ENCODE assay signal across 22 cellular contexts in the genomic region with DNA sequence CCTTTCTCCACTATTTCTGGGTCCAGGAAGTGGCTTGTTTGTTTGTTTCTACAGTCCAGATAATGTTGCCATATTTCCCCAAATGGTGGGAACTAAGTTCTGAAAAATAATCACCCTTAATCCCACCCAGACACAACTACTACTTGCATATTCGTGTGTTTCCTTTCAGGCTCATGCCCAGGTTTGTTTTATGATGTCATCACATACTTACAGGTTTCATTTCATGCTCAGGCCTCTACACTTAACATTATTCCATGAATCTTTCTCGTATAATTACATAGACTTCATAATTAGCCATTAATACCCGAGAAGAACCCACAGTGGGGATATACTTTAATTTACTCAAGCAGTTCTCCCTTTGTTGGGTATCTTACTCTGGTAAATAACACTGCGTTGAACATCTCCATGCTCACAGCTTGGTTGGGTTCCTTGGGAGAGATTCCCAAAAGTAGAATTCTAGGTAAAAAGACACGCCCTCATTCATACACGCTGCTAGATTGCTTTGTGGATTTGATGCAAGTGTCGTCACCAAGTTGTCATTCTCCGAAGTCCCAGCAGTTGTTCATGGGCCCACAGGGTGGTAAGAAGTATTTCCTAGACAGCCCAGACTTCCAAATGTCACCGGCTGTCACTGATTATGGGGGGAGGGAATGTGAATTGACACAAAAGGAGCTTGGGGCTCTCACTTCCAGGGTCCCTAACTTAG. TPM values are rescaled to one million over a fixed set of nuclear protein-coding genes. Genes with fewer than 3 reads are reported as not detected.
DNase-seq lines count a peak whose midpoint lies in the region; ATAC-seq, FAIRE-seq and TF ChIP-seq lines count a peak whose summit lies in the region.
"Had no signal": no experiment of that assay in that cellular context is flagged by ENCODE, and none has a peak within 500 bp of the region (broad histone marks: within the 10 kb centered on the region; RNA-seq: fewer than 3 reads in every experiment).

No MANE protein-coding gene starts in this region.

- H4K8ac ChIP-seq in IMR-90 (ENCODE audit: low read depth in 2 of 2, low read length in 2 of 2), result peak overlapping the region in 1 of 2 experiments; percentile 9; a peak in 1 of 4 replicates
- no peak overlapping the region for H4K8ac ChIP-seq in H1 (ENCODE audit: extremely low read depth, insufficient read depth, low read length)

- H3K4ac ChIP-seq in IMR-90 (ENCODE audit: low read depth, low read length) (peak overlapping the region; percentile 14; the same call in 1 of the 2 replicates), H1 (replicated peaks; ENCODE audit: insufficient read length, low read depth, low read length) (no peak overlapping the region)

- FAIRE-seq in H1 (lab: Jason Lieb, UNC), result no peak

- H3K36me3 ChIP-seq in IMR-90 (ENCODE audit: control insufficient read depth, insufficient read depth, low read length), result no peaks in the 10 kb centered on the region
- H3K36me3 ChIP-seq in H1 (ENCODE audit: control insufficient read depth in 2 of 4, insufficient read depth in 4 of 4, low read length in 3 of 4), result no peaks in the 10 kb centered on the region
- no peaks in the 10 kb centered on the region for H3K36me3 ChIP-seq in neural progenitor cell
- H3K36me3 ChIP-seq in CD8-positive, alpha-beta memory T cell (ENCODE audit: insufficient read depth, low read length), result no peaks in the 10 kb centered on the region
- H3K36me3 ChIP-seq in BE2C, result peaks cover 31% of the 10 kb centered on the region
- H3K36me3 ChIP-seq: uterus had no signal

- TF ChIP-seq EP300 in H1 (IDR thresholded peaks at IDR 0.05; ENCODE audit: borderline replicate concordance in 1 of 2, low read depth in 2 of 2, low read length in 2 of 2), result no peak

- POLR2A ChIA-PET in AG04450 (lab: Yijun Ruan, JAX), result interaction anchor here (1.3 to 2.6 kb wide), 2 partner anchors 9 to 10 kb away, joined by 3 to 15 read pairs; no protein-coding TSS in a partner anchor
- POLR2A ChIA-PET in IMR-90 (lab: Charles Lee; ENCODE audit: unreplicated experiment), result interaction anchor here (0.8 to 1.0 kb wide), 2 partner anchors 10 to 15 kb away, joined by 3 to 7 read pairs; no protein-coding TSS in a partner anchor
- POLR2A ChIA-PET in H1 (lab: Charles Lee; ENCODE audit: partially characterized antibody), result interaction anchor here (0.7 to 1.7 kb wide), 3 partner anchors 10 to 12 kb away, joined by 3 to 6 read pairs (median 4); no protein-coding TSS in a partner anchor
- POLR2A ChIA-PET in CD8-positive, alpha-beta memory T cell (lab: Charles Lee), result no interaction called here

- intact Hi-C loops in IMR-90 (cut with micrococcal nuclease), result no loop called here

- H3K79me1 ChIP-seq in IMR-90 (ENCODE audit: low read depth in 1 of 2, low read length in 2 of 2), result peaks cover 0 to 6% of the 10 kb centered on the region in 2 experiments; a peak in 2 of 4 replicates
- peaks cover 6% of the 10 kb centered on the region for H3K79me1 ChIP-seq in H1 (ENCODE audit: low read depth, low read length)

- H3K36me3 Mint-ChIP-seq in neural progenitor cell, result no peaks in the 10 kb centered on the region
- H3K36me3 Mint-ChIP-seq in CD8-positive, alpha-beta memory T cell, result no peaks in the 10 kb centered on the region
- H3K36me3 Mint-ChIP-seq: activated naive CD8-positive, alpha-beta T cell; CD8-positive, alpha-beta T cell; T-cell had no signal

- TF ChIP-seq CTCF in AG04450 (IDR thresholded peaks at IDR 0.05; ENCODE audit: low read depth, low read length) (no peak), IMR-90 (conservative IDR thresholded peaks at IDR 0.05; ENCODE audit: low read depth, low read length) (no peak), H1 (IDR thresholded peaks at IDR 0.05; ENCODE audit: control extremely low read depth in 1 of 3, insufficient read depth in 1 of 3, low read depth in 1 of 3, low read length in 3 of 3) (no peak), neural progenitor cell (IDR thresholded peaks at IDR 0.05) (no peak), BE2C (IDR thresholded peaks at IDR 0.05; ENCODE audit: low read depth, low read length) (no peak)

- H4K5ac ChIP-seq in IMR-90 (ENCODE audit: low read depth, low read length), result no peak overlapping the region
- H4K5ac ChIP-seq in H1 (ENCODE audit: insufficient read length, low read depth, low read length), result no peak overlapping the region

- no peak for DNase-seq in AG04450 (ENCODE audit: low read depth, low spot score)
- DNase-seq in IMR-90, result no peak
- DNase-seq in H1 (ENCODE audit: low read depth in 1 of 2, low spot score in 2 of 2), result no peak
- no peak for DNase-seq in neural progenitor cell (ENCODE audit: low spot score)
- DNase-seq in NCI-H345 treated with DMSO at 0.1 percent for 48 hours (lab: John Stamatoyannopoulos, UW; ENCODE audit: unreplicated experiment), result no peak
- DNase-seq in CD8-positive, alpha-beta memory T cell, result no peak
- DNase-seq in BE2C, result no peak
- DNase-seq: activated CD4-positive, alpha-beta T cell treated with anti-CD3 and anti-CD28 coated beads for 4 hours; CD8-positive, alpha-beta T cell; DMS79 treated with DMSO at 0.1 percent for 48 hours; NCI-H2081 treated with DMSO at 0.1 percent for 48 hours; NCI-H510A treated with DMSO at 0.1 percent for 48 hours; RPMI8226; stimulated activated CD4-positive, alpha-beta T cell treated with anti-CD3 and anti-CD28 coated beads, Interleukin-1b, Interleukin-23, amount 100 ng/mL, for 48 hours; T-cell had no signal

- H2BK15ac ChIP-seq in IMR-90 (ENCODE audit: low read depth, low read length) (no peak overlapping the region), H1 (ENCODE audit: low read length) (no peak overlapping the region)

- H3K4me2 ChIP-seq in IMR-90 (ENCODE audit: low read depth, low read length) (no peak overlapping the region), H1 (ENCODE audit: insufficient read depth in 1 of 2, low read depth in 2 of 2, low read length in 2 of 2) (0 out of 4 replicates have a peak overlapping the region, but pooled peaks have one; percentile 8 to 29), neural progenitor cell (peak overlapping the region; percentile 53)
- H3K4me2 ChIP-seq: KMS-11 had no signal

- no peaks in the 10 kb centered on the region for H3K9me3 Mint-ChIP-seq in neural progenitor cell
- no peaks in the 10 kb centered on the region for H3K9me3 Mint-ChIP-seq in CD8-positive, alpha-beta memory T cell
- H3K9me3 Mint-ChIP-seq: CD8-positive, alpha-beta T cell; dendritic cell treated with granulocyte-macrophage colony-stimulating factor and Interleukin-4, amounts not matched to agents 40 ng/mL and 50 ng/mL, for 4 days; stimulated activated naive CD8-positive, alpha-beta T cell treated with anti-CD3 and anti-CD28 coated beads, Interleukin-15, Interleukin-2, amounts not matched to agents 100 ng/mL and 50 ng/mL, for 24 hours; T-cell had no signal

- peak overlapping the region; percentile 7; the same call in 1 of the 2 replicates for H2AK5ac ChIP-seq in IMR-90 (ENCODE audit: low read depth, low read length)
- 0 out of 2 replicates have a peak overlapping the region, but pooled peaks have one; percentile 9 for H2AK5ac ChIP-seq in H1 (ENCODE audit: low read depth, low read length)

- H3K9me1 ChIP-seq in IMR-90 (ENCODE audit: insufficient read depth, low read length), result 0 out of 2 replicates have a peak, but pooled peaks cover 2% of the 10 kb centered on the region

- H2AFZ ChIP-seq in IMR-90 (replicated peaks; ENCODE audit: low read length, poor library complexity), result no peak overlapping the region
- no peak overlapping the region for H2AFZ ChIP-seq in H1 (ENCODE audit: low read length)
- no peak overlapping the region for H2AFZ ChIP-seq in neural progenitor cell (replicated peaks)

- no TSS peak for BruUV-seq in IMR-90 (replicated peaks; lab: Mats Ljungman, UMichigan)

- H3K27me3 ChIP-seq in AG04450 (ENCODE audit: control insufficient read depth, insufficient read depth, low read length) (no peaks in the 10 kb centered on the region), IMR-90 (ENCODE audit: control insufficient read depth, insufficient read depth, low read length) (no peaks in the 10 kb centered on the region), H1 (replicated peaks in 1 of 4; ENCODE audit: control insufficient read depth in 3 of 4, extremely low read depth in 1 of 4, insufficient read depth in 3 of 4, low read length in 3 of 4) (no peaks in the 10 kb centered on the region), neural progenitor cell (no peaks in the 10 kb centered on the region), BE2C (no peaks in the 10 kb centered on the region)
- no peaks in the 10 kb centered on the region for H3K27me3 ChIP-seq in CD8-positive, alpha-beta memory T cell (ENCODE audit: insufficient read depth, low read length, poor library complexity, severe bottlenecking)
- H3K27me3 ChIP-seq: body of pancreas, uterus had no signal

- peaks cover 2% of the 10 kb centered on the region for H3K27me3 Mint-ChIP-seq in neural progenitor cell (ENCODE audit: insufficient read depth, low read depth)
- peaks cover 7 to 17% of the 10 kb centered on the region in 2 donors for H3K27me3 Mint-ChIP-seq in CD8-positive, alpha-beta memory T cell
- H3K27me3 Mint-ChIP-seq: stimulated activated naive CD8-positive, alpha-beta T cell treated with anti-CD3 and anti-CD28 coated beads, Interleukin-15, Interleukin-2, amounts not matched to agents 100 ng/mL and 50 ng/mL, for 24 hours had no signal

- H3K4me1 ChIP-seq in IMR-90 (ENCODE audit: control insufficient read depth, insufficient read depth, low read length), result peaks cover 17% of the 10 kb centered on the region
- peaks cover 13 to 30% (median 23%) of the 10 kb centered on the region in 4 experiments for H3K4me1 ChIP-seq in H1 (replicated peaks in 1 of 4; ENCODE audit: control insufficient read depth in 3 of 4, insufficient read depth in 4 of 4, low read length in 3 of 4)
- peaks cover 54% of the 10 kb centered on the region for H3K4me1 ChIP-seq in neural progenitor cell
- no peaks in the 10 kb centered on the region for H3K4me1 ChIP-seq in CD8-positive, alpha-beta memory T cell (ENCODE audit: insufficient read depth, low read length)
- H3K4me1 ChIP-seq in BE2C, result peaks cover 81% of the 10 kb centered on the region
- H3K4me1 ChIP-seq: body of pancreas had no signal

- H3K27ac Mint-ChIP-seq in neural progenitor cell, result peak overlapping the region; percentile 50
- no peak overlapping the region for H3K27ac Mint-ChIP-seq in CD8-positive, alpha-beta memory T cell
- H3K27ac Mint-ChIP-seq: activated naive CD8-positive, alpha-beta T cell; CD8-positive, alpha-beta T cell; dendritic cell treated with granulocyte-macrophage colony-stimulating factor and Interleukin-4, amounts not matched to agents 40 ng/mL and 50 ng/mL, for 4 days; stimulated activated naive CD8-positive, alpha-beta T cell treated with anti-CD3 and anti-CD28 coated beads, Interleukin-15, Interleukin-2, amounts not matched to agents 100 ng/mL and 50 ng/mL, for 24 hours; T-cell had no signal

- no peak overlapping the region for H3K4me3 Mint-ChIP-seq in neural progenitor cell
- no peak overlapping the region for H3K4me3 Mint-ChIP-seq in CD8-positive, alpha-beta memory T cell
- H3K4me3 Mint-ChIP-seq: activated naive CD8-positive, alpha-beta T cell; CD8-positive, alpha-beta T cell; dendritic cell treated with granulocyte-macrophage colony-stimulating factor and Interleukin-4, amounts not matched to agents 40 ng/mL and 50 ng/mL, for 4 days; stimulated activated naive CD8-positive, alpha-beta T cell treated with anti-CD3 and anti-CD28 coated beads, Interleukin-15, Interleukin-2, amounts not matched to agents 100 ng/mL and 50 ng/mL, for 24 hours; T-cell had no signal

- 71% methylated on average over 1 of the region's 9 CpGs; no CpG with 5 or more reads in 1 of the 2 experiments for WGBS in IMR-90 (ENCODE audit: extremely low coverage in 2 of 2, insufficient read length in 1 of 2), 2 experiments
- WGBS in H1 (ENCODE audit: extremely low coverage in 1 of 2, insufficient coverage in 1 of 2, insufficient read length in 1 of 2, insufficient replicate concordance in 2 of 2, low coverage in 1 of 2, low lambda C conversion rate in 2 of 2, missing lambda C conversion rate in 1 of 2), 2 experiments, result 94% methylated on average over 9 of the region's 9 CpGs; no CpG with 5 or more reads in 1 of the 2 experiments

- H2AK9ac ChIP-seq in IMR-90 (replicated peaks; ENCODE audit: low read depth, low read length, poor library complexity), result no peak overlapping the region

- no peaks in the 10 kb centered on the region for H4K20me1 ChIP-seq in IMR-90 (ENCODE audit: insufficient read depth, low read length)
- peaks cover 0 to 8% of the 10 kb centered on the region in 2 experiments for H4K20me1 ChIP-seq in H1 (replicated peaks in 1 of 2; ENCODE audit: control insufficient read depth in 1 of 2, insufficient read depth in 2 of 2, low read length in 2 of 2)
- H4K20me1 ChIP-seq in neural progenitor cell (ENCODE audit: low read depth), result no peaks in the 10 kb centered on the region

- H3K4me3 ChIP-seq in AG04450 (ENCODE audit: low read depth, low read length) (no peak overlapping the region), IMR-90 (ENCODE audit: insufficient read depth, low read depth, low read length) (no peak overlapping the region), H1 (ENCODE audit: extremely low read depth in 1 of 4, insufficient read depth in 2 of 4, low read depth in 3 of 4, low read length in 4 of 4) (peak overlapping the region in 1 of 4 experiments; percentile 20; a peak in 1 of 8 replicates), neural progenitor cell (no peak overlapping the region), BE2C (ENCODE audit: low read depth, low read length) (no peak overlapping the region)
- no peak overlapping the region for H3K4me3 ChIP-seq in CD8-positive, alpha-beta memory T cell (ENCODE audit: low read length)
- H3K4me3 ChIP-seq: body of pancreas, uterus had no signal

- CTCF ChIA-PET in AG04450 (lab: Charles Lee) (interaction anchor here (2.6 kb wide), 1 partner anchor 16 kb away, joined by 15 read pairs; no protein-coding TSS in a partner anchor), IMR-90 (lab: Yijun Ruan, JAX) (interaction anchor here (1.8 kb wide), 1 partner anchor 10 kb away, joined by 5 read pairs; no protein-coding TSS in a partner anchor), H1 (lab: Charles Lee; ENCODE audit: partially characterized antibody) (interaction anchor here (0.6 to 5.8 kb wide), 10 partner anchors 12 to 324 kb away, joined by 3 to 37 read pairs (median 4); no protein-coding TSS in a partner anchor)
- CTCF ChIA-PET in CD8-positive, alpha-beta memory T cell (lab: Charles Lee), result no interaction called here

- H3K56ac ChIP-seq in IMR-90 (ENCODE audit: extremely low read depth, insufficient read depth, low read length), result no peak overlapping the region
- H3K56ac ChIP-seq in H1 (replicated peaks; ENCODE audit: insufficient read length, low read depth, low read length), result no peak overlapping the region

- H3K9ac ChIP-seq in IMR-90 (ENCODE audit: low read depth, low read length) (no peak overlapping the region), H1 (replicated peaks in 1 of 4; ENCODE audit: extremely low read depth in 1 of 4, low read depth in 3 of 4, low read length in 3 of 4) (no peak overlapping the region), neural progenitor cell (no peak overlapping the region)
- H3K9ac ChIP-seq: KMS-11 had no signal

- H3K9me3 ChIP-seq in AG04450 (ENCODE audit: control insufficient read depth, insufficient read depth, low read length), result no peaks in the 10 kb centered on the region
- H3K9me3 ChIP-seq in IMR-90 (ENCODE audit: control insufficient read depth, insufficient read depth, low read length), result no peaks in the 10 kb centered on the region
- no peaks in the 10 kb centered on the region for H3K9me3 ChIP-seq in H1 (ENCODE audit: insufficient read depth in 2 of 2, low read depth in 1 of 2, low read length in 1 of 2)
- H3K9me3 ChIP-seq in neural progenitor cell (ENCODE audit: low read depth), result no peaks in the 10 kb centered on the region
- no peaks in the 10 kb centered on the region for H3K9me3 ChIP-seq in CD8-positive, alpha-beta memory T cell (ENCODE audit: low read length)
- no peaks in the 10 kb centered on the region for H3K9me3 ChIP-seq in BE2C
- H3K9me3 ChIP-seq: body of pancreas, uterus had no signal

- H3K79me2 ChIP-seq in H1 (ENCODE audit: control insufficient read depth in 1 of 2, insufficient read depth in 2 of 2, low read length in 2 of 2) (peaks cover 0 to 3% of the 10 kb centered on the region in 2 experiments; a peak in 1 of 4 replicates), neural progenitor cell (ENCODE audit: low read depth) (no peaks in the 10 kb centered on the region)

- H2BK120ac ChIP-seq in IMR-90 (ENCODE audit: low read depth, low read length) (no peak overlapping the region), H1 (replicated peaks; ENCODE audit: low read depth, low read length) (no peak overlapping the region)

- H3K14ac ChIP-seq in IMR-90 (replicated peaks; ENCODE audit: low read depth, low read length) (0 out of 2 replicates have a peak overlapping the region, but pooled peaks have one; percentile 5), H1 (ENCODE audit: insufficient read length) (no peak overlapping the region)

- no peak overlapping the region for H3K18ac ChIP-seq in IMR-90 (ENCODE audit: low read depth, low read length)
- no peak overlapping the region for H3K18ac ChIP-seq in H1 (ENCODE audit: extremely low read depth, low read length)

- dilution Hi-C loops in IMR-90 (cut with HindIII; ENCODE audit: low sequenced_read_pairs, unreplicated experiment), result no loop called here

- no peak overlapping the region for H2BK12ac ChIP-seq in H1 (ENCODE audit: low read depth, low read length)

- in situ Hi-C loops in IMR-90 (cut with MboI; ENCODE audit: low sequenced_read_pairs), result no loop called here

- no peak overlapping the region for H3K23ac ChIP-seq in IMR-90 (ENCODE audit: low read depth, low read length)
- no peak overlapping the region for H3K23ac ChIP-seq in H1 (ENCODE audit: insufficient read length)

- H4K91ac ChIP-seq in IMR-90 (ENCODE audit: insufficient read depth, low read depth, low read length) (peak overlapping the region; percentile 23; the same call in 1 of the 2 replicates), H1 (replicated peaks; ENCODE audit: insufficient read length, low read length) (no peak overlapping the region)

- peak overlapping the region; percentile 77 for H3K27ac ChIP-seq in AG04450 (ENCODE audit: low read depth, low read length)
- H3K27ac ChIP-seq in IMR-90 (ENCODE audit: insufficient read depth, low read length), result no peak overlapping the region
- H3K27ac ChIP-seq in H1 (ENCODE audit: low read depth, low read length), result no peak overlapping the region
- peak overlapping the region; percentile 67 for H3K27ac ChIP-seq in neural progenitor cell
- no peak overlapping the region for H3K27ac ChIP-seq in CD8-positive, alpha-beta memory T cell (ENCODE audit: low read depth, low read length)
- H3K27ac ChIP-seq: body of pancreas, KMS-11, uterus had no signal

- peaks cover 26% of the 10 kb centered on the region for H3F3A ChIP-seq in neural progenitor cell (ENCODE audit: low read depth)

- no peak for ATAC-seq in IMR-90 (ENCODE audit: low read depth)
- ATAC-seq in HG02884 (IDR thresholded peaks at IDR 0.05; ENCODE audit: unreplicated experiment), result no peak
- ATAC-seq: CD8-positive, alpha-beta T cell; T-cell had no signal

- H2BK20ac ChIP-seq in IMR-90 (ENCODE audit: low read depth, low read length) (peak overlapping the region; percentile 10; the same call in 1 of the 2 replicates), H1 (ENCODE audit: low read length) (no peak overlapping the region)

- H3K23me2 ChIP-seq in H1 (ENCODE audit: low read depth, low read length), result no peaks in the 10 kb centered on the region

- TF ChIP-seq RAD21 in IMR-90 (IDR thresholded peaks at IDR 0.05; ENCODE audit: low read length) (no peak), H1 (IDR thresholded peaks at IDR 0.05 in 1 of 2, conservative IDR thresholded peaks at IDR 0.05 in 1 of 2; ENCODE audit: low read depth in 2 of 2, low read length in 2 of 2) (no peak)

- H3K4me1 Mint-ChIP-seq in neural progenitor cell, result peaks cover 46% of the 10 kb centered on the region
- H3K4me1 Mint-ChIP-seq in CD8-positive, alpha-beta memory T cell, result no peaks in the 10 kb centered on the region
- H3K4me1 Mint-ChIP-seq: T-cell had no signal

- no peak overlapping the region for H2BK5ac ChIP-seq in IMR-90 (ENCODE audit: low read depth, low read length, poor library complexity, severe bottlenecking)
- H2BK5ac ChIP-seq in H1 (ENCODE audit: low read depth, low read length), result no peak overlapping the region

- TF ChIP-seq POLR2A in IMR-90 (IDR thresholded peaks at IDR 0.05; ENCODE audit: low read depth, low read length) (no peak), H1 (IDR thresholded peaks at IDR 0.05; ENCODE audit: control extremely low read depth in 1 of 2, low read depth in 2 of 2, low read length in 2 of 2) (no peak)

RNA-seq across cellular contexts. Expression of gene UNC5B, which starts 42.6 kb away (rescaled TPM):
- 8.1 and 10.2 TPM in 2 replicates for polyA plus RNA-seq in AG04450 (2011; rRNA removed)
- polyA minus RNA-seq in AG04450 (2011; rRNA and poly(A)+ RNA removed), result 9.0 and 10.9 TPM in 2 replicates
- total RNA-seq in IMR-90 (2012; rRNA removed), result 1.4 and 1.6 TPM in 2 replicates
- polyA plus RNA-seq in IMR-90 (2012; rRNA removed), result 4.2 and 4.4 TPM in 2 replicates
- polyA plus RNA-seq in IMR-90 (2012; cell fraction: cytosol; rRNA removed), result 3.2 and 6.3 TPM in 2 replicates
- 6.9 and 11.9 TPM in 2 replicates for polyA plus RNA-seq in IMR-90 (2012; cell fraction: nucleus; rRNA removed; ENCODE audit: low replicate concordance)
- 31.8 and 31.9 TPM in 2 replicates for total RNA-seq in H1 (2021; fragmentation: NEBNext Ultra II Directional; extraction: Animal tissue kit (Norgen Biotek cat#: 25700))
- 27.9 and 34.1 TPM in 2 replicates for polyA plus RNA-seq in H1 (2011; rRNA removed)
- 22.8 TPM for polyA plus RNA-seq in H1 (2011; cell fraction: cytosol; rRNA removed)
- polyA plus RNA-seq in H1 (2011; cell fraction: nucleus; rRNA removed), result 58.1 TPM
- polyA plus RNA-seq in H1 (2012, experiment 1 of 2), result 22.2 to 30.2 TPM (median 28.1 TPM) in 4 replicates
- polyA plus RNA-seq in H1 (2012, experiment 2 of 2), result 28.3 TPM
- 22.6 TPM for polyA plus RNA-seq in H1 (2013, experiment 1 of 2)
- polyA plus RNA-seq in H1 (2013, experiment 2 of 2), result 24.0 TPM
- polyA minus RNA-seq in H1 (2011; rRNA and poly(A)+ RNA removed), result 22.2 and 22.8 TPM in 2 replicates
- 16.0 TPM for polyA minus RNA-seq in H1 (2011; cell fraction: cytosol; rRNA and poly(A)+ RNA removed)
- polyA minus RNA-seq in H1 (2011; cell fraction: nucleus; rRNA and poly(A)+ RNA removed), result 19.1 TPM
- 3.3 and 9.2 TPM in 2 replicates for total RNA-seq in neural progenitor cell (ENCODE audit: low replicate concordance)
- total RNA-seq in CD8-positive, alpha-beta memory T cell, result under 1 TPM; 0.11 to 0.13 TPM
- polyA plus RNA-seq in CD8-positive, alpha-beta memory T cell, result 0.06 TPM
- 181 TPM for polyA plus RNA-seq in BE2C (2012; ENCODE audit: insufficient read depth, insufficient read length, low read depth)

Comparison
In these comparisons a context has a peak if more than half of its experiments do, and no peak if none do; other contexts are left out.
1. H3K27ac ChIP-seq: peak in AG04450 (single experiment) and neural progenitor cell (single experiment); none in IMR-90 (single experiment), H1 (single experiment) and CD8-positive, alpha-beta memory T cell (single experiment).